ENCODE assay signal across 29 cellular contexts in genomic region chr7:81439591-81439990, GRCh38.
"Had no signal": no experiment of that assay in that cellular context is flagged by ENCODE, and none has a peak within 500 bp of the region (broad histone marks: within the 10 kb centered on the region; RNA-seq: fewer than 3 reads in every experiment).

No MANE protein-coding gene starts in this region.

- H3K4me3 ChIP-seq: right atrium auricular region, stomach, thyroid gland, upper lobe of left lung had no signal

- H3K27me3 ChIP-seq: right atrium auricular region, stomach, thyroid gland, upper lobe of left lung had no signal

- H3K36me3 ChIP-seq: right atrium auricular region, stomach, thyroid gland, upper lobe of left lung had no signal

- H3K36me3 Mint-ChIP-seq: activated CD4-positive, alpha-beta memory T cell treated with anti-CD3 and anti-CD28 coated beads for 36 hours; naive thymus-derived CD8-positive, alpha-beta T cell; stimulated activated naive B cell treated with anti-CD40 and anti-IgM and Interleukin-4, amounts not matched to agents 10 μg/mL and 1 μg/mL and 100 μg/mL, for 72 hours had no signal

- H3K27ac Mint-ChIP-seq: activated CD4-positive, alpha-beta memory T cell treated with anti-CD3 and anti-CD28 coated beads for 36 hours; activated CD4-positive, alpha-beta T cell treated with anti-CD3 and anti-CD28 coated beads, Interleukin-2, amount 10 ng/mL, durations not matched to agents 24 days and 14 days; activated T-helper 17 cell treated with anti-CD3 and anti-CD28 coated beads, Interleukin-2, amount 50 U/mL, for 72 hours; endodermal cell; stimulated activated naive B cell treated with anti-CD40 and anti-IgM and Interleukin-4, amounts not matched to agents 10 μg/mL and 1 μg/mL and 100 μg/mL, for 72 hours; T-helper 17 cell had no signal

- H3K4me3 Mint-ChIP-seq: activated CD4-positive, alpha-beta memory T cell treated with anti-CD3 and anti-CD28 coated beads for 36 hours; activated CD4-positive, alpha-beta T cell treated with anti-CD3 and anti-CD28 coated beads, Interleukin-2, amount 10 ng/mL, durations not matched to agents 24 days and 14 days; activated T-cell treated with anti-CD3 and anti-CD28 coated beads, Interleukin-2, amount 50 U/mL, for 4 hours; activated T-helper 17 cell treated with anti-CD3 and anti-CD28 coated beads, Interleukin-2, amount 50 U/mL, for 72 hours; endodermal cell; neural crest cell; stimulated activated naive B cell treated with anti-CD40 and anti-IgM and Interleukin-4, amounts not matched to agents 10 μg/mL and 1 μg/mL and 100 μg/mL, for 72 hours; T-helper 17 cell had no signal

- H3K27ac ChIP-seq: right atrium auricular region, stomach, thyroid gland, upper lobe of left lung had no signal

- ATAC-seq: activated T-cell treated with anti-CD3 and anti-CD28 coated beads, Interleukin-2, amount 50 U/mL, for 4 hours; activated T-helper 17 cell treated with anti-CD3 and anti-CD28 coated beads, Interleukin-2, amount 50 U/mL, for 72 hours; esophagus mucosa; left colon; naive thymus-derived CD8-positive, alpha-beta T cell; stimulated activated naive B cell treated with anti-CD40 and anti-IgM and Interleukin-4, amounts not matched to agents 10 μg/mL and 1 μg/mL and 100 μg/mL, for 72 hours; T-helper 17 cell had no signal

- DNase-seq: activated CD4-positive, alpha-beta memory T cell treated with anti-CD3 and anti-CD28 coated beads for 36 hours; activated CD4-positive, alpha-beta T cell treated with anti-CD3 and anti-CD28 coated beads, Interleukin-2, amount 10 ng/mL, durations not matched to agents 24 days and 14 days; activated CD4-positive, CD25-positive, alpha-beta regulatory T cell treated with anti-CD3 and anti-CD28 coated beads, Interleukin-2, amount 50 U/mL, for 72 hours; activated CD8-positive, alpha-beta memory T cell treated with anti-CD3 and anti-CD28 coated beads, Interleukin-2, amount 50 U/mL, for 4 hours; activated gamma-delta T cell treated with Interleukin-2 at 50 U/mL for 16 hours; activated naive CD4-positive, alpha-beta T cell treated with anti-CD3 and anti-CD28 coated beads, Interleukin-2, amount 50 U/mL, for 16 hours; activated T-cell treated with anti-CD3 and anti-CD28 coated beads, Interleukin-2, amount 50 U/mL, for 4 hours; amniotic stem cell; cerebellar nuclear complex; cortex of kidney; endodermal cell; foreskin melanocyte; islet precursor cell; left colon; naive thymus-derived CD8-positive, alpha-beta T cell; nucleus accumbens; stimulated activated CD4-positive, alpha-beta T cell treated with anti-CD3 and anti-CD28 coated beads, Interleukin-15, amount 100 ng/mL, for 24 hours; stimulated activated CD4-positive, alpha-beta T cell treated with anti-CD3 and anti-CD28 coated beads, Interleukin-2, amount 100 ng/mL, for 24 hours; stimulated activated naive B cell treated with anti-CD40 and anti-IgM and Interleukin-4, amounts not matched to agents 10 μg/mL and 1 μg/mL and 100 μg/mL, for 72 hours; stomach; SW 1271; T-helper 17 cell; T1000; thyroid gland; upper lobe of left lung had no signal

- H3K4me1 ChIP-seq: right atrium auricular region, stomach, thyroid gland, upper lobe of left lung had no signal

- H3K9me3 ChIP-seq: right atrium auricular region, thyroid gland had no signal

- H3K4me1 Mint-ChIP-seq: activated CD4-positive, alpha-beta T cell treated with anti-CD3 and anti-CD28 coated beads, Interleukin-2, amount 10 ng/mL, durations not matched to agents 24 days and 14 days; activated T-helper 17 cell treated with anti-CD3 and anti-CD28 coated beads, Interleukin-2, amount 50 U/mL, for 72 hours; endodermal cell; stimulated activated naive B cell treated with anti-CD40 and anti-IgM and Interleukin-4, amounts not matched to agents 10 μg/mL and 1 μg/mL and 100 μg/mL, for 72 hours; T-helper 17 cell had no signal

- H3K27me3 Mint-ChIP-seq: activated CD4-positive, alpha-beta memory T cell treated with anti-CD3 and anti-CD28 coated beads for 36 hours; activated CD4-positive, alpha-beta T cell treated with anti-CD3 and anti-CD28 coated beads, Interleukin-2, amount 10 ng/mL, durations not matched to agents 24 days and 14 days; activated T-helper 17 cell treated with anti-CD3 and anti-CD28 coated beads, Interleukin-2, amount 50 U/mL, for 72 hours; naive thymus-derived CD8-positive, alpha-beta T cell; stimulated activated naive B cell treated with anti-CD40 and anti-IgM and Interleukin-4, amounts not matched to agents 10 μg/mL and 1 μg/mL and 100 μg/mL, for 72 hours; T-helper 17 cell had no signal
